10 cellular contexts compared by ENCODE assay signal in the genomic region with DNA sequence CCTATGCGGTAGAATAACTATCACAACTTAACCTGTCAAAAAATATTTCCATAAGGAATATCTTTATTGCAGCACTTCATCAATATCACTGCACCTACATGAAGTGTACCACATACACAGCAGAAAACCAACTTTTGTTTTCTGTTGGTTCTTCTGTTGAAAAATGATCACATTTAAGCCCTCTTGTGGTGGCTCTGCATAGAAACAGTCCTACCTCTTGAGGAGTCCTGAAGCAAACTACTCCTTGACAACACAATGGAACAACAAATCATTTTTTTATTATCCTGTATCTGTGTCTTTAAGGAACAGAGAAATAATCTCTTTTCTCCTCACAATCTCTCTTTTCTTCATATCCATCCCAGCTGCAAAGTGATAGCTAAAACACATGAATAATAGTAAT. TPM values are rescaled to one million over a fixed set of nuclear protein-coding genes. Genes with fewer than 3 reads are reported as not detected.
DNase-seq lines count a peak whose midpoint lies in the region; FAIRE-seq and TF ChIP-seq lines count a peak whose summit lies in the region.
"Had no signal": no experiment of that assay in that cellular context is flagged by ENCODE, and none has a peak within 500 bp of the region (broad histone marks: within the 10 kb centered on the region; RNA-seq: fewer than 3 reads in every experiment).

No MANE protein-coding gene starts in this region.

- no peak for TF ChIP-seq EP300 in transverse colon (IDR thresholded peaks at IDR 0.05; ENCODE audit: low read depth)

- no peak for FAIRE-seq in small intestine (lab: Jason Lieb, UNC)
- FAIRE-seq: endometrium had no signal

- H3K4me3 ChIP-seq in small intestine (ENCODE audit: low read depth in 1 of 2, low read length in 2 of 2) (no peak overlapping the region), transverse colon (no peak overlapping the region)

- H3K9me3 ChIP-seq in small intestine (ENCODE audit: control insufficient read depth, low read depth) (no peaks in the 10 kb centered on the region), transverse colon (no peaks in the 10 kb centered on the region)

- in situ Hi-C loops in transverse colon (cut with MboI; ENCODE audit: low pct_ligation_motif_present in 1 of 4, low pct_unique_long_range_greater_than_20kb in 1 of 4, low sequenced_read_pairs in 3 of 4): loop anchor here in 3 of 4 donors (10.0 to 25.0 kb wide), 3 partner anchors 346 to 599 kb away; no protein-coding TSS in a partner anchor

- no peak for TF ChIP-seq CTCF in transverse colon (IDR thresholded peaks at IDR 0.05)

- DNase-seq in NCI-H510A treated with DMSO at 0.1 percent for 48 hours (lab: John Stamatoyannopoulos, UW): peak; percentile 26
- no peak for DNase-seq in NCI-H510A (lab: John Stamatoyannopoulos, UW)
- DNase-seq in LHCN-M2 (ENCODE audit: low read depth): peak; percentile 10
- peak; percentile 21 for DNase-seq in cerebellar cortex (ENCODE audit: low spot score)
- peak; percentile 32 for DNase-seq in small intestine
- no peak for DNase-seq in amniotic stem cell (lab: John Stamatoyannopoulos, UW)
- no peak for DNase-seq in transverse colon
- DNase-seq in mucosa of gallbladder (ENCODE audit: low spot score): no peak

- WGBS in small intestine, 3 donors: 52 to 77% (median 70%) methylated on average over 1 of the region's 1 CpG
- WGBS in transverse colon (ENCODE audit: low coverage in 1 of 2), 2 donors: 79 to 90% methylated on average over 1 of the region's 1 CpG

- intact Hi-C loops in transverse colon (cut with DNase I; ENCODE audit: low total_unique reads): no loop called here

- H3K4me1 ChIP-seq in small intestine (ENCODE audit: control insufficient read depth in 2 of 2, insufficient read depth in 1 of 2, low read depth in 1 of 2, low read length in 1 of 2) (no peaks in the 10 kb centered on the region), transverse colon (peaks cover 0 to 6% (median 0%) of the 10 kb centered on the region in 4 donors)

- H3K27me3 ChIP-seq in small intestine (ENCODE audit: control insufficient read depth in 2 of 2, insufficient read depth in 2 of 2, low read length in 2 of 2): no peaks in the 10 kb centered on the region
- H3K27me3 ChIP-seq in transverse colon: no peaks in the 10 kb centered on the region

- no peaks in the 10 kb centered on the region for H3K36me3 ChIP-seq in small intestine (ENCODE audit: control insufficient read depth in 2 of 2, insufficient read depth in 2 of 2, low read length in 2 of 2)
- no peaks in the 10 kb centered on the region for H3K36me3 ChIP-seq in transverse colon

- TF ChIP-seq POLR2A in transverse colon (IDR thresholded peaks at IDR 0.05): no peak

- H3K27ac ChIP-seq in small intestine (ENCODE audit: low read depth in 1 of 2, low read length in 1 of 2): no peak overlapping the region
- H3K27ac ChIP-seq in transverse colon: no peak overlapping the region

RNA-seq across cellular contexts. Expression of a gene that starts 39.8 kb away (rescaled TPM):
- not detected in 2 replicates for total RNA-seq in LHCN-M2 (2014; rRNA removed)
- polyA plus RNA-seq in LHCN-M2 (2012): not detected
- polyA plus RNA-seq in small intestine: 10 to 100 TPM in 2 of 3 donors, 1 to 10 TPM in 1; 8.9 to 21.3 (median 17.4) TPM
- 10 to 100 TPM; 23.5 to 76.7 (median 32.8) TPM for total RNA-seq in transverse colon
- total RNA-seq in mucosa of gallbladder: not detected
- total RNA-seq: CD4-positive, CD25-positive, alpha-beta regulatory T cell had no signal
- polyA plus RNA-seq: CD4-positive, CD25-positive, alpha-beta regulatory T cell had no signal

Comparison
In these comparisons a context has a peak if more than half of its experiments do, and no peak if none do; other contexts are left out.
1. DNase-seq: peak in NCI-H510A treated with DMSO at 0.1 percent for 48 hours (single experiment), LHCN-M2 (single experiment), cerebellar cortex (single experiment) and small intestine (single experiment); none in NCI-H510A (single experiment), amniotic stem cell (single experiment), transverse colon (single experiment) and mucosa of gallbladder (single experiment).
2. RNA of a gene that starts 39.8 kb away (total RNA-seq): 23.5 to 76.7 TPM in transverse colon; not detected in LHCN-M2 and not detected in mucosa of gallbladder (single experiment); every median in the first group is over 10 times any median in the second.